Comparison of ENCODE assay signal across 8 cellular contexts in genomic region chr10:124742418-124743187, GRCh38. TPM values are rescaled to one million over a fixed set of nuclear protein-coding genes. Genes with fewer than 3 reads are reported as not detected.
DNase-seq lines count a peak whose midpoint lies in the region; ATAC-seq and TF ChIP-seq lines count a peak whose summit lies in the region.

No MANE protein-coding gene starts in this region.

- no peaks in the 10 kb centered on the region for H3K36me3 Mint-ChIP-seq in activated naive CD8-positive, alpha-beta T cell

- peak overlapping the region; percentile 92 for H3K4me3 Mint-ChIP-seq in activated naive CD8-positive, alpha-beta T cell

- intact Hi-C loops in left ventricle myocardium superior (cut with micrococcal nuclease) = loop anchor here (10.0 kb wide), 1 partner anchor 98 kb away; no protein-coding TSS in a partner anchor

- peak overlapping the region; percentile 74 for H3K4me3 ChIP-seq in retinal pigment epithelial cell (ENCODE audit: low read length)

- peak; percentile 7 for ATAC-seq in left ventricle myocardium superior

- H3K4me1 Mint-ChIP-seq in activated naive CD8-positive, alpha-beta T cell (ENCODE audit: low read depth) = peaks cover 63% of the 10 kb centered on the region

- peak overlapping the region; percentile 85 for H3K27ac Mint-ChIP-seq in activated naive CD8-positive, alpha-beta T cell

- H3K27me3 Mint-ChIP-seq in activated naive CD8-positive, alpha-beta T cell = no peaks in the 10 kb centered on the region

- peak; percentile 54 for TF ChIP-seq CTCF in retinal pigment epithelial cell (conservative IDR thresholded peaks at IDR 0.05; ENCODE audit: low read depth, low read length)

- DNase-seq in NCI-H345 (lab: John Stamatoyannopoulos, UW) (peak; percentile 0), NCI-H345 treated with DMSO at 0.1 percent for 48 hours (lab: John Stamatoyannopoulos, UW; ENCODE audit: unreplicated experiment) (no peak), MV-4-11 (lab: John Stamatoyannopoulos, UW) (peak; percentile 34), left ventricle myocardium superior (peak; percentile 41), retinal pigment epithelial cell (ENCODE audit: low read depth) (no peak), ureter (ENCODE audit: low spot score) (no peak)
- DNase-seq in activated effector memory CD4-positive, alpha-beta T cell treated with Interleukin-2 at 50 U/mL for 16 hours = no peak

- no peaks in the 10 kb centered on the region for H3K9me3 Mint-ChIP-seq in activated naive CD8-positive, alpha-beta T cell (ENCODE audit: low read depth)

RNA-seq across cellular contexts. Expression of gene FAM53B, which starts 1.6 kb away (rescaled TPM):
- total RNA-seq in left ventricle myocardium superior = 45.3 TPM
- total RNA-seq in ureter = 38.8 TPM

RNA-seq across cellular contexts. Expression of gene EEF1AKMT2, which starts 49.1 kb away (rescaled TPM):
- total RNA-seq in left ventricle myocardium superior (13.7 TPM), ureter (23.3 TPM)

RNA-seq across cellular contexts. Expression of gene ABRAXAS2, which starts 59.0 kb away (rescaled TPM):
- total RNA-seq in left ventricle myocardium superior = 13.8 TPM
- total RNA-seq in ureter = 16.2 TPM

Comparison
In these comparisons a context has a peak if more than half of its experiments do, and no peak if none do; other contexts are left out.
1. DNase-seq: peak in NCI-H345 (single experiment), MV-4-11 (single experiment) and left ventricle myocardium superior (single experiment); none in NCI-H345 treated with DMSO at 0.1 percent for 48 hours (single experiment), retinal pigment epithelial cell (single experiment), ureter (single experiment) and activated effector memory CD4-positive, alpha-beta T cell treated with Interleukin-2 at 50 U/mL for 16 hours (single experiment).